18 cellular contexts compared by ENCODE assay signal in genomic region chr4:1655676-1656075, GRCh38. TPM values are rescaled to one million over a fixed set of nuclear protein-coding genes. Genes with fewer than 3 reads are reported as not detected.
DNase-seq lines count a peak whose midpoint lies in the region; ATAC-seq and TF ChIP-seq lines count a peak whose summit lies in the region.
"Had no signal": no experiment of that assay in that cellular context is flagged by ENCODE, and none has a peak within 500 bp of the region (broad histone marks: within the 10 kb centered on the region; RNA-seq: fewer than 3 reads in every experiment).

No MANE protein-coding gene starts in this region.

- TF ChIP-seq CTCF in GM23338 (conservative IDR thresholded peaks at IDR 0.05; ENCODE audit: low read depth in 2 of 2) (no peak), H9 (conservative IDR thresholded peaks at IDR 0.05) (no peak), endothelial cell (IDR thresholded peaks at IDR 0.05; ENCODE audit: unreplicated experiment) (no peak), brain microvascular endothelial cell (IDR thresholded peaks at IDR 0.05; ENCODE audit: low read depth, low read length, missing control alignments) (no peak)

- H3K36me3 ChIP-seq in GM23338 (ENCODE audit: insufficient read depth) (no peaks in the 10 kb centered on the region), brain microvascular endothelial cell (replicated peaks) (no peaks in the 10 kb centered on the region)

- no peak overlapping the region for H2BK5ac ChIP-seq in H9 (ENCODE audit: insufficient read length, low read length)

- H3K4ac ChIP-seq in H9 (ENCODE audit: low read depth, low read length) = no peak overlapping the region

- H3K4me3 ChIP-seq in GM23338 (no peak overlapping the region), brain microvascular endothelial cell (ENCODE audit: low read depth, low read length) (no peak overlapping the region)
- H3K4me3 ChIP-seq: A549 had no signal

- no peak overlapping the region for H4K91ac ChIP-seq in H9 (ENCODE audit: insufficient read length, low read depth, low read length)

- H3K14ac ChIP-seq in H9 (ENCODE audit: insufficient read depth, low read length) = no peak overlapping the region

- no peaks in the 10 kb centered on the region; the same call in 2 of the 3 replicates for H3K9me3 Mint-ChIP-seq in GM23338
- no peaks in the 10 kb centered on the region; a peak in 1 of 5 replicates for H3K9me3 Mint-ChIP-seq in H9
- no peaks in the 10 kb centered on the region for H3K9me3 Mint-ChIP-seq in endothelial cell (ENCODE audit: unreplicated experiment)
- H3K9me3 Mint-ChIP-seq: CD4-positive, alpha-beta memory T cell had no signal

- no CpG with 5 or more reads among the region's 18 CpGs for WGBS in H9 (ENCODE audit: extremely low coverage, insufficient read length, low lambda C conversion rate)

- no peaks in the 10 kb centered on the region for H4K20me1 ChIP-seq in GM23338 (replicated peaks; ENCODE audit: insufficient read depth)
- no peaks in the 10 kb centered on the region for H4K20me1 ChIP-seq in H9 (ENCODE audit: control insufficient read depth, insufficient read depth, insufficient read length)

- no peaks in the 10 kb centered on the region for H3K79me1 ChIP-seq in H9 (ENCODE audit: insufficient read depth, low read depth, low read length, poor library complexity, severe bottlenecking)

- ATAC-seq in GM23338 (no peak), HG03196 (IDR thresholded peaks at IDR 0.05; ENCODE audit: unreplicated experiment) (no peak), HG02588 (IDR thresholded peaks at IDR 0.05; ENCODE audit: unreplicated experiment) (no peak)
- ATAC-seq: A549, HCT116 had no signal

- H2BK12ac ChIP-seq in H9 (ENCODE audit: insufficient read length, low read depth, low read length) = no peak overlapping the region

- no peaks in the 10 kb centered on the region for H3K9me2 ChIP-seq in GM23338 (ENCODE audit: insufficient read depth)

- H3K27ac ChIP-seq in GM23338 (ENCODE audit: low read depth) (no peak overlapping the region), H9 (ENCODE audit: insufficient read length, low read depth, low read length) (no peak overlapping the region), brain microvascular endothelial cell (no peak overlapping the region)
- H3K27ac ChIP-seq: A549 had no signal

- H3K4me1 ChIP-seq in GM23338 (ENCODE audit: insufficient read depth) (no peaks in the 10 kb centered on the region), H9 (ENCODE audit: insufficient read depth, low read length) (no peaks in the 10 kb centered on the region)
- H3K4me1 ChIP-seq: A549 had no signal

- H2BK20ac ChIP-seq in H9 (ENCODE audit: low read depth, low read length, poor library complexity, severe bottlenecking) = no peak overlapping the region

- H3K79me2 ChIP-seq in GM23338 (replicated peaks; ENCODE audit: insufficient read depth) (no peaks in the 10 kb centered on the region), H9 (ENCODE audit: insufficient read depth, low read length) (no peaks in the 10 kb centered on the region)

- H3K36me3 Mint-ChIP-seq in GM23338 (ENCODE audit: low read depth) (no peaks in the 10 kb centered on the region), H9 (ENCODE audit: insufficient read depth in 1 of 3, low read depth in 3 of 3) (no peaks in the 10 kb centered on the region; a peak in 1 of 7 replicates), endothelial cell (ENCODE audit: low read depth, unreplicated experiment) (no peaks in the 10 kb centered on the region)
- H3K36me3 Mint-ChIP-seq: CD4-positive, alpha-beta memory T cell had no signal

- H3K4me3 Mint-ChIP-seq in GM23338 (no peak overlapping the region), H9 (no peak overlapping the region), endothelial cell (ENCODE audit: unreplicated experiment) (no peak overlapping the region)
- H3K4me3 Mint-ChIP-seq: CD4-positive, alpha-beta memory T cell had no signal

- H3T11ph ChIP-seq in H9 (ENCODE audit: low read length) = no peak overlapping the region

- no peak overlapping the region for H4K5ac ChIP-seq in H9 (ENCODE audit: insufficient read length, low read depth, low read length)

- H3K27me3 ChIP-seq in GM23338 (ENCODE audit: insufficient read depth) = no peaks in the 10 kb centered on the region
- no peaks in the 10 kb centered on the region for H3K27me3 ChIP-seq in H9 (ENCODE audit: insufficient read depth, low read length)
- no peaks in the 10 kb centered on the region for H3K27me3 ChIP-seq in brain microvascular endothelial cell (replicated peaks)

- H3K18ac ChIP-seq in H9 (ENCODE audit: insufficient read length, low read depth, low read length) = no peak overlapping the region

- no peaks in the 10 kb centered on the region for H3K9me3 ChIP-seq in H9 (ENCODE audit: control insufficient read depth, low read depth, low read length)
- H3K9me3 ChIP-seq: A549 had no signal

- no peak overlapping the region for H2BK15ac ChIP-seq in H9 (ENCODE audit: low read depth, low read length)

- H3K27me3 Mint-ChIP-seq in GM23338 (ENCODE audit: insufficient read depth, low read depth, poor library complexity) (peaks cover 4% of the 10 kb centered on the region), H9 (ENCODE audit: low read depth) (no peaks in the 10 kb centered on the region), endothelial cell (ENCODE audit: unreplicated experiment) (peaks cover 2% of the 10 kb centered on the region)
- H3K27me3 Mint-ChIP-seq: CD4-positive, alpha-beta memory T cell had no signal

- H3K9ac ChIP-seq in H9 (ENCODE audit: extremely low read depth, insufficient read length, low read length) = no peak overlapping the region

- no peak overlapping the region for H2AK5ac ChIP-seq in H9 (ENCODE audit: insufficient read length, low read length)

- no peaks in the 10 kb centered on the region for H3K23me2 ChIP-seq in H9 (ENCODE audit: insufficient read length, low read depth, low read length, poor library complexity, severe bottlenecking)

- H4K8ac ChIP-seq in H9 (replicated peaks; ENCODE audit: insufficient read length, low read depth, low read length) = no peak overlapping the region

- no peak overlapping the region for H3K23ac ChIP-seq in H9 (ENCODE audit: insufficient read length, low read depth, low read length)

- H2AFZ ChIP-seq in GM23338 (no peak overlapping the region), H9 (ENCODE audit: low read length) (no peak overlapping the region)

- H3K4me1 Mint-ChIP-seq in GM23338 = peaks cover 4% of the 10 kb centered on the region
- peaks cover 3 to 7% of the 10 kb centered on the region in 2 experiments; a peak in 3 of 4 replicates for H3K4me1 Mint-ChIP-seq in H9
- no peaks in the 10 kb centered on the region for H3K4me1 Mint-ChIP-seq in endothelial cell (ENCODE audit: unreplicated experiment)
- H3K4me1 Mint-ChIP-seq: CD4-positive, alpha-beta memory T cell had no signal

- no peak overlapping the region for H2BK120ac ChIP-seq in H9 (ENCODE audit: low read depth, low read length, poor library complexity, severe bottlenecking)

- H3K4me2 ChIP-seq in GM23338 = no peak overlapping the region
- no peak overlapping the region for H3K4me2 ChIP-seq in H9 (ENCODE audit: insufficient read depth, insufficient read length, low read length)
- H3K4me2 ChIP-seq: A549 had no signal

- in situ Hi-C loops in brain microvascular endothelial cell (cut with HindIII; ENCODE audit: low pct_ligation_motif_present, low sequenced_read_pairs) = no loop called here

- DNase-seq in GM23338 (ENCODE audit: low spot score) (no peak), H9 (no peak), endothelial cell (ENCODE audit: low spot score) (no peak), brain microvascular endothelial cell (no peak)
- DNase-seq: 8988T; ACHN; C1 segment of cervical spinal cord; Calu3; CD4-positive, alpha-beta memory T cell; COR-L47; DMS53; DMS79 treated with DMSO at 0.1 percent for 48 hours; GF-D8; GOT3 had no signal

- H3K27ac Mint-ChIP-seq in GM23338 = peak overlapping the region; percentile 72; the same call in 1 of the 2 replicates
- H3K27ac Mint-ChIP-seq in H9 = peak overlapping the region in 2 of 3 experiments; percentile 18 to 83; a peak in 2 of 7 replicates
- peak overlapping the region; percentile 30 for H3K27ac Mint-ChIP-seq in endothelial cell (ENCODE audit: unreplicated experiment)
- H3K27ac Mint-ChIP-seq: CD4-positive, alpha-beta memory T cell had no signal

- no peaks in the 10 kb centered on the region for H3F3A ChIP-seq in GM23338 (replicated peaks; ENCODE audit: low read depth)

- no peak overlapping the region for H3K56ac ChIP-seq in H9 (ENCODE audit: insufficient read length, low read depth, low read length)

TF ChIP-seq in GM23338, 12 proteins besides CTCF, POLR2A, EP300 and RAD21 (continues in another document):
- TF ChIP-seq ETS1 (IDR thresholded peaks at IDR 0.05) (no peak), CREB1 (CRISPR knock-in tag; IDR thresholded peaks at IDR 0.05; ENCODE audit: low read depth) (no peak)

RNA-seq across cellular contexts. Expression of gene FAM53A, which starts 28.4 kb away (rescaled TPM):
- total RNA-seq in GM23338 (2014; rRNA removed; shearing (Covaris generic)) = 1.6 and 3.1 TPM in 2 replicates
- 1.1 and 1.4 TPM in 2 replicates for polyA plus RNA-seq in GM23338 (2016; fragmentation: Nextera tagmentation; extraction: Ambion mirVana)
- total RNA-seq in H9 (2021) = 2.3 and 2.4 TPM in 2 replicates
- total RNA-seq in endothelial cell (ENCODE audit: unreplicated experiment) = 1.8 TPM

RNA-seq across cellular contexts. Expression of gene SLBP, which starts 56.4 kb away (rescaled TPM):
- 54.4 and 68.3 TPM in 2 replicates for total RNA-seq in GM23338 (2014; rRNA removed; shearing (Covaris generic))
- polyA plus RNA-seq in GM23338 (2016; fragmentation: Nextera tagmentation; extraction: Ambion mirVana) = 58.6 and 62.5 TPM in 2 replicates
- total RNA-seq in H9 (2021) = 62.7 and 67.0 TPM in 2 replicates
- total RNA-seq in endothelial cell (ENCODE audit: unreplicated experiment) = 33.2 TPM
